8 cellular contexts compared by ENCODE assay signal in genomic region chr6:36595168-36595818, GRCh38. TPM values are rescaled to one million over a fixed set of nuclear protein-coding genes. Genes with fewer than 3 reads are reported as not detected.
A peak's percentile ranks its signal among the peaks of the same experiment; 100 is the strongest.
DNase-seq lines count a peak whose midpoint lies in the region; ATAC-seq and TF ChIP-seq lines count a peak whose summit lies in the region.

No MANE protein-coding gene starts in this region.

- H3K4me3 ChIP-seq in iPS DF 6.9 (ENCODE audit: low read length) = peak overlapping the region; percentile 87
- H3K4me3 ChIP-seq in skeletal muscle cell (ENCODE audit: low read depth, low read length) = peak overlapping the region; percentile 80

- H3K36me3 ChIP-seq in iPS DF 6.9 (ENCODE audit: control insufficient read depth, insufficient read depth, low read length) = peaks cover 31% of the 10 kb centered on the region

- no peaks in the 10 kb centered on the region for H3K9me3 ChIP-seq in iPS DF 6.9 (ENCODE audit: control insufficient read depth, insufficient read depth, low read length)

- no peak overlapping the region for H3K27ac ChIP-seq in iPS DF 6.9 (ENCODE audit: low read length)

- no peaks in the 10 kb centered on the region for H3K27me3 ChIP-seq in iPS DF 6.9 (ENCODE audit: control insufficient read depth, insufficient read depth, low read length)

- no peak for TF ChIP-seq CTCF in omental fat pad (IDR thresholded peaks at IDR 0.05)

- no peaks in the 10 kb centered on the region; the same call in 1 of the 2 replicates for H3K4me1 ChIP-seq in iPS DF 6.9 (ENCODE audit: control insufficient read depth, insufficient read depth, low read length)

- WGBS in iPS DF 6.9 (ENCODE audit: insufficient coverage, insufficient read length) = no CpG with 5 or more reads among the region's 11 CpGs

- ATAC-seq in omental fat pad (ENCODE audit: low FRiP score) (no peak), GM19455 (IDR thresholded peaks at IDR 0.05; ENCODE audit: unreplicated experiment) (no peak)

- DNase-seq in NCI-H2196 (lab: John Stamatoyannopoulos, UW; ENCODE audit: unreplicated experiment) = peak; percentile 28
- DNase-seq in NCI-H2196 treated with DMSO at 0.1 percent for 48 hours (lab: John Stamatoyannopoulos, UW; ENCODE audit: unreplicated experiment) = no peak
- peak; percentile 31 for DNase-seq in NCI-H345 (lab: John Stamatoyannopoulos, UW)
- DNase-seq in amniotic epithelial cell (ENCODE audit: low read depth) = peak; percentile 61
- no peak for DNase-seq in iPS DF 6.9 (ENCODE audit: low read depth, low spot score)
- no peak for DNase-seq in skeletal muscle cell (ENCODE audit: low read depth)
- no peak for DNase-seq in omental fat pad (ENCODE audit: low spot score)

RNA-seq across cellular contexts. Expression of gene SRSF3, which starts 1.1 kb away (rescaled TPM):
- 100 to 1,000 TPM; 162 to 260 (median 189) TPM for total RNA-seq in omental fat pad

RNA-seq across cellular contexts. Expression of gene STK38, which starts 48.0 kb away (rescaled TPM):
- total RNA-seq in omental fat pad = 10 to 100 TPM; 19.2 to 43.2 (median 31.3) TPM

Comparison
In these comparisons a context has a peak if more than half of its experiments do, and no peak if none do; other contexts are left out.
1. DNase-seq: peak in NCI-H2196 (single experiment), NCI-H345 (single experiment) and amniotic epithelial cell (single experiment); none in NCI-H2196 treated with DMSO at 0.1 percent for 48 hours (single experiment), iPS DF 6.9 (single experiment), skeletal muscle cell (single experiment) and omental fat pad (single experiment).